ENCODE assay signal across 14 cellular contexts in genomic region chrX:72273718-72274117, GRCh38. TPM values are rescaled to one million over a fixed set of nuclear protein-coding genes. Genes with fewer than 3 reads are reported as not detected.
A peak's percentile ranks its signal among the peaks of the same experiment; 100 is the strongest.
DNase-seq lines count a peak whose midpoint lies in the region; ATAC-seq, FAIRE-seq and TF ChIP-seq lines count a peak whose summit lies in the region.
"Had no signal": no experiment of that assay in that cellular context is flagged by ENCODE, and none has a peak within 500 bp of the region (broad histone marks: within the 10 kb centered on the region; RNA-seq: fewer than 3 reads in every experiment).

No MANE protein-coding gene starts in this region.

- in situ Hi-C loops in transverse colon (cut with MboI; ENCODE audit: low pct_ligation_motif_present in 1 of 4, low pct_unique_long_range_greater_than_20kb in 1 of 4, low sequenced_read_pairs in 3 of 4): no loop called here
- in situ Hi-C loops in KBM-7 (cut with MboI; ENCODE audit: low pct_unique_long_range_greater_than_20kb, low sequenced_read_pairs): no loop called here

- peak; percentile 30 for DNase-seq in activated CD4-positive, alpha-beta T cell treated with anti-CD3 and anti-CD28 coated beads for 48 hours
- no peak for DNase-seq in activated CD4-positive, alpha-beta T cell treated with anti-CD3 and anti-CD28 coated beads, Interleukin-2, amount 50 U/mL, for 4 hours
- DNase-seq in NT2/D1 (ENCODE audit: low read depth, low spot score) (no peak), astrocyte (ENCODE audit: low read depth) (no peak), neural progenitor cell (ENCODE audit: low spot score) (no peak), transverse colon (no peak), KBM-7 (no peak)
- DNase-seq: activated B cell treated with CpG ODN at 0.5 μM for 24 hours, left lung, retina had no signal

- H3K27me3 ChIP-seq in NT2/D1 (ENCODE audit: insufficient read depth, insufficient read length): peaks cover 3% of the 10 kb centered on the region
- no peaks in the 10 kb centered on the region for H3K27me3 ChIP-seq in astrocyte (ENCODE audit: insufficient read depth, low read length)
- H3K27me3 ChIP-seq in neural progenitor cell: no peaks in the 10 kb centered on the region
- H3K27me3 ChIP-seq in transverse colon: no peaks in the 10 kb centered on the region
- H3K27me3 ChIP-seq: cardiac muscle cell, left lung had no signal

- H3K79me2 ChIP-seq in astrocyte (ENCODE audit: insufficient read depth, low read length): peaks cover 48% of the 10 kb centered on the region
- peaks cover 35% of the 10 kb centered on the region for H3K79me2 ChIP-seq in neural progenitor cell (ENCODE audit: low read depth)

- peaks cover 25% of the 10 kb centered on the region for H3K36me3 Mint-ChIP-seq in astrocyte (ENCODE audit: low read depth, unreplicated experiment)
- peaks cover 41% of the 10 kb centered on the region for H3K36me3 Mint-ChIP-seq in neural progenitor cell

- H3K27ac Mint-ChIP-seq in astrocyte (ENCODE audit: unreplicated experiment): peak overlapping the region; percentile 27
- H3K27ac Mint-ChIP-seq in neural progenitor cell: no peak overlapping the region
- H3K27ac Mint-ChIP-seq: activated B cell treated with CpG ODN at 0.5 μM for 24 hours had no signal

- H3K4me1 ChIP-seq in NT2/D1 (ENCODE audit: insufficient read depth, insufficient read length) (peaks cover 2% of the 10 kb centered on the region), astrocyte (ENCODE audit: insufficient read depth, low read length) (peaks cover 56% of the 10 kb centered on the region), neural progenitor cell (peaks cover 8% of the 10 kb centered on the region), transverse colon (peaks cover 5 to 21% (median 13%) of the 10 kb centered on the region in 4 donors)

- H3K27ac ChIP-seq in astrocyte (ENCODE audit: low read depth, low read length): peak overlapping the region; percentile 26
- no peak overlapping the region for H3K27ac ChIP-seq in neural progenitor cell
- no peak overlapping the region for H3K27ac ChIP-seq in transverse colon
- H3K27ac ChIP-seq: left lung had no signal

- peaks cover 8% of the 10 kb centered on the region for H3F3A ChIP-seq in neural progenitor cell (ENCODE audit: low read depth)

- FAIRE-seq in astrocyte (lab: Jason Lieb, UNC): no peak
- FAIRE-seq: A204.1 had no signal

- no peak for TF ChIP-seq EP300 in transverse colon (IDR thresholded peaks at IDR 0.05; ENCODE audit: low read depth)

- 87% methylated on average over 6 of the region's 6 CpGs; no CpG with 5 or more reads in 1 of the 2 donors for WGBS in transverse colon (ENCODE audit: low coverage in 1 of 2), 2 donors

- H4K20me1 ChIP-seq in astrocyte (ENCODE audit: insufficient read depth, low read length): peaks cover 64% of the 10 kb centered on the region
- peaks cover 51% of the 10 kb centered on the region for H4K20me1 ChIP-seq in neural progenitor cell (ENCODE audit: low read depth)

- TF ChIP-seq CTCF in astrocyte (IDR thresholded peaks at IDR 0.05; ENCODE audit: insufficient read depth, low read depth, low read length) (no peak), neural progenitor cell (IDR thresholded peaks at IDR 0.05) (no peak), transverse colon (IDR thresholded peaks at IDR 0.05) (no peak)

- H3K4me2 ChIP-seq in astrocyte (ENCODE audit: low read length) (peak overlapping the region; percentile 84), neural progenitor cell (peak overlapping the region; percentile 89)

- no peak for TF ChIP-seq POLR2A in transverse colon (IDR thresholded peaks at IDR 0.05)

- H3K4me3 Mint-ChIP-seq in astrocyte (ENCODE audit: unreplicated experiment) (peak overlapping the region; percentile 89), neural progenitor cell (no peak overlapping the region)

- H3K9me3 Mint-ChIP-seq in astrocyte (ENCODE audit: unreplicated experiment) (no peaks in the 10 kb centered on the region), neural progenitor cell (no peaks in the 10 kb centered on the region)
- H3K9me3 Mint-ChIP-seq: activated B cell treated with CpG ODN at 0.5 μM for 24 hours had no signal

- ATAC-seq in GM19452 (IDR thresholded peaks at IDR 0.05; ENCODE audit: unreplicated experiment): no peak
- ATAC-seq: left lung had no signal

- H3K4me3 ChIP-seq in NT2/D1 (ENCODE audit: insufficient read length, low read depth) (no peak overlapping the region), astrocyte (ENCODE audit: insufficient read depth, low read depth, low read length) (peak overlapping the region; percentile 88), neural progenitor cell (no peak overlapping the region), transverse colon (no peak overlapping the region)
- H3K4me3 ChIP-seq: cardiac muscle cell had no signal

- H3K36me3 ChIP-seq in NT2/D1 (ENCODE audit: insufficient read depth, insufficient read length, low read length): peaks cover 75% of the 10 kb centered on the region
- peaks cover 36% of the 10 kb centered on the region for H3K36me3 ChIP-seq in astrocyte (ENCODE audit: insufficient read depth, low read length)
- H3K36me3 ChIP-seq in neural progenitor cell: peaks cover 2% of the 10 kb centered on the region
- H3K36me3 ChIP-seq in transverse colon: peaks cover 0 to 2% (median 0%) of the 10 kb centered on the region in 4 donors

- H2AFZ ChIP-seq in astrocyte (ENCODE audit: low read depth, low read length): no peak overlapping the region
- H2AFZ ChIP-seq in neural progenitor cell (replicated peaks): no peak overlapping the region

- intact Hi-C loops in transverse colon (cut with DNase I; ENCODE audit: low total_unique reads): no loop called here

- H3K4me1 Mint-ChIP-seq in astrocyte (ENCODE audit: low read depth, unreplicated experiment) (peaks cover 36% of the 10 kb centered on the region), neural progenitor cell (peaks cover 44% of the 10 kb centered on the region)

- H3K9ac ChIP-seq in NT2/D1 (ENCODE audit: insufficient read length, low read depth) (peak overlapping the region; percentile 51), astrocyte (ENCODE audit: low read length) (peak overlapping the region; percentile 95), neural progenitor cell (no peak overlapping the region)

- no peaks in the 10 kb centered on the region for H3K9me3 ChIP-seq in NT2/D1 (ENCODE audit: insufficient read depth, low read length)
- H3K9me3 ChIP-seq in astrocyte (ENCODE audit: insufficient read depth, low read depth, low read length): no peaks in the 10 kb centered on the region
- H3K9me3 ChIP-seq in neural progenitor cell (ENCODE audit: low read depth): no peaks in the 10 kb centered on the region
- no peaks in the 10 kb centered on the region for H3K9me3 ChIP-seq in transverse colon
- H3K9me3 ChIP-seq: left lung had no signal

- no peaks in the 10 kb centered on the region for H3K27me3 Mint-ChIP-seq in astrocyte (ENCODE audit: low read depth, unreplicated experiment)
- H3K27me3 Mint-ChIP-seq in neural progenitor cell (ENCODE audit: insufficient read depth, low read depth): peaks cover 4% of the 10 kb centered on the region
- H3K27me3 Mint-ChIP-seq: activated B cell treated with CpG ODN at 0.5 μM for 24 hours had no signal

RNA-seq across cellular contexts. Expression of gene RPS4X, which starts 3.3 kb away (rescaled TPM):
- total RNA-seq in astrocyte: 565 and 626 TPM in 2 replicates
- 973 and 1,345 TPM in 2 replicates for total RNA-seq in neural progenitor cell (ENCODE audit: low replicate concordance)
- total RNA-seq in transverse colon: 100 to 1,000 TPM; 236 to 847 (median 543) TPM

RNA-seq across cellular contexts. Expression of gene CITED1, which starts 32.0 kb away (rescaled TPM):
- 0.75 TPM in 1 of 2 replicates, not detected in the other for total RNA-seq in astrocyte
- total RNA-seq in neural progenitor cell (ENCODE audit: low replicate concordance): 0.69 and 1.9 TPM in 2 replicates
- total RNA-seq in transverse colon: 10 to 100 TPM in 1 of 4 donors, under 1 TPM in 1, not detected in 2; 0.82 to 24.3 TPM
- total RNA-seq: activated B cell treated with CpG ODN at 0.5 μM for 24 hours, fibroblast of villous mesenchyme had no signal

RNA-seq across cellular contexts. Expression of gene ERCC6L, which starts 34.9 kb away (rescaled TPM):
- total RNA-seq in astrocyte (0.55 and 1.0 TPM in 2 replicates), neural progenitor cell (ENCODE audit: low replicate concordance) (22.7 and 34.5 TPM in 2 replicates), transverse colon (1 to 10 TPM in 1 of 4 donors, under 1 TPM in 2, not detected in 1; 0.32 to 1.4 (median 0.41) TPM)
